ENCODE assay signal across 36 cellular contexts in the genomic region with DNA sequence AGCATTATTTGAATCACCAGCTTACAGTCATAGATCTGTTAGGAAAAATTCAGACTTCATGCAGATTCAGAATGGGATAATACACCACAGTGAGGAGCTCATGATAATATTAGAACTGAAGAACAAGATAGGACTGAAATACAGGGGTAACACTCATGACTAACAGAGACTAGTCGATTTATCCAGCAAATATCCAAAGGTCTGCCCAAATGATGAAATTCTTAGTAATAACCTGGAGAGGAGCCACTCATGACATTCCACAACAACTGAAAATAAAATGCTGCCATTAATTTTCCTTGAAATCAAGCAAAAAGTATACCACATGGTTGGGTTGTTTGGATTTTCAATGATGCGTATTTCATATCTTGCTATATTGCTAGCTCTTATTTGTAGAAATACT.
"Had no signal": no experiment of that assay in that cellular context is flagged by ENCODE, and none has a peak within 500 bp of the region (broad histone marks: within the 10 kb centered on the region; RNA-seq: fewer than 3 reads in every experiment).

No MANE protein-coding gene starts in this region.

- DNase-seq: activated CD4-positive, alpha-beta memory T cell treated with anti-CD3 and anti-CD28 coated beads for 36 hours; activated CD4-positive, alpha-beta T cell treated with anti-CD3 and anti-CD28 coated beads for 36 hours; activated CD4-positive, alpha-beta T cell treated with anti-CD3 and anti-CD28 coated beads, Interleukin-2, amount 10 ng/mL, durations not matched to agents 24 days and 14 days; activated CD4-positive, CD25-positive, alpha-beta regulatory T cell; activated CD4-positive, CD25-positive, alpha-beta regulatory T cell treated with anti-CD3 and anti-CD28 coated beads, Interleukin-2, amount 50 U/mL, for 72 hours; activated CD8-positive, alpha-beta memory T cell treated with anti-CD3 and anti-CD28 coated beads, Interleukin-2, amount 10 ng/mL, durations not matched to agents 7 days and 5 days; activated CD8-positive, alpha-beta memory T cell treated with anti-CD3 and anti-CD28 coated beads, Interleukin-2, amount 50 U/mL, for 4 hours; activated CD8-positive, alpha-beta T cell treated with anti-CD3 and anti-CD28 coated beads, Interleukin-2, amount 10 ng/mL, durations not matched to agents 7 days and 5 days; activated gamma-delta T cell; activated naive CD4-positive, alpha-beta T cell; activated naive CD4-positive, alpha-beta T cell treated with anti-CD3 and anti-CD28 coated beads, Interleukin-2, amount 10 ng/mL, durations not matched to agents 7 days and 5 days; activated naive CD8-positive, alpha-beta T cell treated with anti-CD3 and anti-CD28 coated beads, Interleukin-2, amount 10 ng/mL, durations not matched to agents 7 days and 5 days; activated T-cell treated with anti-CD3 and anti-CD28 coated beads, Interleukin-2, amount 50 U/mL, for 1 hour; activated T-cell treated with anti-CD3 and anti-CD28 coated beads, Interleukin-2, amount 50 U/mL, for 72 hours; amniotic stem cell; anterior cingulate cortex; central memory CD4-positive, alpha-beta T cell; cerebellar nuclear complex; colonic mucosa; dorsolateral prefrontal cortex; effector memory CD4-positive, alpha-beta T cell; endodermal cell; foreskin melanocyte; heart right ventricle; T-helper 1 cell; T-helper 17 cell; T1000 had no signal

- H3K36me3 Mint-ChIP-seq: activated CD4-positive, alpha-beta memory T cell treated with anti-CD3 and anti-CD28 coated beads for 36 hours; activated CD8-positive, alpha-beta memory T cell treated with anti-CD3 and anti-CD28 coated beads, Interleukin-2, amount 10 ng/mL, durations not matched to agents 7 days and 5 days; activated naive CD4-positive, alpha-beta T cell treated with anti-CD3 and anti-CD28 coated beads, Interleukin-2, amount 10 ng/mL, durations not matched to agents 7 days and 5 days; activated naive CD4-positive, alpha-beta T cell treated with anti-CD3 and anti-CD28 coated beads, Interleukin-2, amount 50 U/mL, for 72 hours; activated naive CD8-positive, alpha-beta T cell treated with anti-CD3 and anti-CD28 coated beads, Interleukin-2, amount 10 ng/mL, durations not matched to agents 7 days and 5 days; brain had no signal

- H3K79me2 ChIP-seq: hepatocyte had no signal

- H3K4me1 Mint-ChIP-seq: activated CD4-positive, alpha-beta T cell treated with anti-CD3 and anti-CD28 coated beads for 36 hours; activated CD4-positive, alpha-beta T cell treated with anti-CD3 and anti-CD28 coated beads, Interleukin-2, amount 10 ng/mL, durations not matched to agents 24 days and 14 days; activated CD8-positive, alpha-beta memory T cell treated with anti-CD3 and anti-CD28 coated beads, Interleukin-2, amount 10 ng/mL, durations not matched to agents 7 days and 5 days; activated naive CD4-positive, alpha-beta T cell treated with anti-CD3 and anti-CD28 coated beads, Interleukin-2, amount 10 ng/mL, durations not matched to agents 7 days and 5 days; activated naive CD8-positive, alpha-beta T cell treated with anti-CD3 and anti-CD28 coated beads, Interleukin-2, amount 10 ng/mL, durations not matched to agents 7 days and 5 days; brain; endodermal cell; T-helper 17 cell had no signal

- ATAC-seq: activated CD4-positive, alpha-beta T cell treated with anti-CD3 and anti-CD28 coated beads for 36 hours; activated CD8-positive, alpha-beta memory T cell treated with anti-CD3 and anti-CD28 coated beads, Interleukin-2, amount 10 ng/mL, durations not matched to agents 7 days and 5 days; activated CD8-positive, alpha-beta T cell treated with anti-CD3 and anti-CD28 coated beads, Interleukin-2, amount 10 ng/mL, durations not matched to agents 7 days and 5 days; activated naive CD4-positive, alpha-beta T cell treated with anti-CD3 and anti-CD28 coated beads, Interleukin-2, amount 50 U/mL, for 72 hours; activated T-cell treated with anti-CD3 and anti-CD28 coated beads, Interleukin-2, amount 50 U/mL, for 72 hours; esophagus mucosa; gastroesophageal sphincter; heart right ventricle; T-helper 17 cell had no signal

- H3K4me3 Mint-ChIP-seq: activated CD4-positive, alpha-beta memory T cell treated with anti-CD3 and anti-CD28 coated beads for 36 hours; activated CD4-positive, alpha-beta T cell treated with anti-CD3 and anti-CD28 coated beads for 36 hours; activated CD4-positive, alpha-beta T cell treated with anti-CD3 and anti-CD28 coated beads, Interleukin-2, amount 10 ng/mL, durations not matched to agents 24 days and 14 days; activated CD8-positive, alpha-beta memory T cell treated with anti-CD3 and anti-CD28 coated beads, Interleukin-2, amount 10 ng/mL, durations not matched to agents 7 days and 5 days; activated CD8-positive, alpha-beta T cell treated with anti-CD3 and anti-CD28 coated beads, Interleukin-2, amount 10 ng/mL, durations not matched to agents 7 days and 5 days; activated naive CD4-positive, alpha-beta T cell treated with anti-CD3 and anti-CD28 coated beads, Interleukin-2, amount 10 ng/mL, durations not matched to agents 7 days and 5 days; activated naive CD8-positive, alpha-beta T cell treated with anti-CD3 and anti-CD28 coated beads, Interleukin-2, amount 10 ng/mL, durations not matched to agents 7 days and 5 days; activated T-cell treated with anti-CD3 and anti-CD28 coated beads, Interleukin-2, amount 50 U/mL, for 72 hours; brain; dendritic cell treated with granulocyte-macrophage colony-stimulating factor and Interleukin-4, amounts not matched to agents 40 ng/mL and 50 ng/mL, for 4 days; endodermal cell; T-helper 17 cell; T-helper 2 cell treated with Interferon-gamma antibody and Interleukin-4, amounts not matched to agents 5 μg/mL and 100 μg/mL, for 36 hours had no signal

- H3K9me3 Mint-ChIP-seq: endodermal cell had no signal

- H3K27ac Mint-ChIP-seq: activated CD4-positive, alpha-beta memory T cell treated with anti-CD3 and anti-CD28 coated beads for 36 hours; activated CD4-positive, alpha-beta T cell treated with anti-CD3 and anti-CD28 coated beads for 36 hours; activated CD4-positive, alpha-beta T cell treated with anti-CD3 and anti-CD28 coated beads, Interleukin-2, amount 10 ng/mL, durations not matched to agents 24 days and 14 days; activated CD8-positive, alpha-beta memory T cell treated with anti-CD3 and anti-CD28 coated beads, Interleukin-2, amount 10 ng/mL, durations not matched to agents 7 days and 5 days; activated CD8-positive, alpha-beta T cell treated with anti-CD3 and anti-CD28 coated beads, Interleukin-2, amount 10 ng/mL, durations not matched to agents 7 days and 5 days; activated naive CD4-positive, alpha-beta T cell treated with anti-CD3 and anti-CD28 coated beads, Interleukin-2, amount 10 ng/mL, durations not matched to agents 7 days and 5 days; activated naive CD4-positive, alpha-beta T cell treated with anti-CD3 and anti-CD28 coated beads, Interleukin-2, amount 50 U/mL, for 72 hours; activated naive CD8-positive, alpha-beta T cell treated with anti-CD3 and anti-CD28 coated beads, Interleukin-2, amount 10 ng/mL, durations not matched to agents 7 days and 5 days; activated T-cell treated with anti-CD3 and anti-CD28 coated beads, Interleukin-2, amount 50 U/mL, for 72 hours; brain; dendritic cell treated with granulocyte-macrophage colony-stimulating factor and Interleukin-4, amounts not matched to agents 40 ng/mL and 50 ng/mL, for 4 days; endodermal cell; T-helper 17 cell; T-helper 2 cell treated with Interferon-gamma antibody and Interleukin-4, amounts not matched to agents 5 μg/mL and 100 μg/mL, for 36 hours had no signal

- H3K36me3 ChIP-seq: breast epithelium, cardiac muscle cell, colonic mucosa, gastroesophageal sphincter, heart right ventricle had no signal

- H3K27ac ChIP-seq: breast epithelium, cardiac muscle cell, colonic mucosa, dorsolateral prefrontal cortex, gastroesophageal sphincter, heart right ventricle, hepatocyte had no signal

- H3K9me3 ChIP-seq: breast epithelium, colonic mucosa, gastroesophageal sphincter had no signal

- H3K4me2 ChIP-seq: hepatocyte had no signal

- H3K27me3 ChIP-seq: breast epithelium, cardiac muscle cell, colonic mucosa, dorsolateral prefrontal cortex, gastroesophageal sphincter, heart right ventricle, hepatocyte had no signal

- H2AFZ ChIP-seq: hepatocyte had no signal

- H3K4me1 ChIP-seq: breast epithelium, colonic mucosa, gastroesophageal sphincter, heart right ventricle had no signal

- H3K4me3 ChIP-seq: breast epithelium, cardiac muscle cell, colonic mucosa, dorsolateral prefrontal cortex, gastroesophageal sphincter, heart right ventricle, hepatocyte had no signal
